Comparison of ENCODE assay signal across 8 cellular contexts in the genomic region with DNA sequence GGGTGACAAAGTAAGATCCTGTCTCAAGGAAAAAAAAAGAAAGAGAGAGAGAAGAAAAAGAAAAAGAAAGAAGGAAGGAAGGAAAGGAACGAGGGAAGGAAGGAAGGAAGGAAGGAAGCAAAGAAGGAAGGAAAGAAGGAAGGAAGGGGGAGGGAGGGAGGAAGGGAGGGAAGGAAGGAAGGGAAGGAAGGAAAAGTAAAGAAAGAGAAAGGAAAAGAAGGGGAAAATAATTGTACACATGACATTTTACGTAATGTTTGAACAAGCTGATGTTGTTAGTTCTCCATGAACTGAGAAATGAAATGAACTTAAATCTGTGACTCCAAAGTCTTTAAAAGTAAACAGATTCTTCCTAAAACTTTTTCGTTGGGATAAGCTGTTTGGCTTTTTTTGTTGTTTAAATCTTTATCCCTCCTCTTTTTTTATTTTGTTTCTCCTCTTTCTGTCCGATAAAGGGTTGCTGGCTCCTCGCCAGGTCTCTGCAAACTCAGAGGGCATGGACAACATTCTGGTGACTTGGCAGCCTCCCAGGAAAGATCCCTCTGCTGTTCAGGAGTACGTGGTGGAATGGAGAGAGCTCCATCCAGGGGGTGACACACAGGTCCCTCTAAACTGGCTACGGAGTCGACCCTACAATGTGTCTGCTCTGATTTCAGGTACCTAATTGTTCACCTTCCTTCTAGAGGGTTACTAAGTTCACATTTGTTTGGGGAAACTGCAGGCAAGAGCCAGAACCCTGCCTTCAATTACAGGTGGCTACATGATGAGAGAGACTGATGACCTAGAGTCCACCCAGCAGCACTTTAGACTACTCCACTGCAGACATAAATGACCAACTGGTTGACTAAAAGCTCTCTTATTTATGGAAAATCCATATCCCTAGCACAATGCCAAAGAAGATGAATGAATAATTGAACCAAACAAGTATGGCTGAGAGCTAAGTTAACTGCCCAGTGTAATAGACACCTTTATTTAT. TPM values are rescaled to one million over a fixed set of nuclear protein-coding genes. Genes with fewer than 3 reads are reported as not detected.
DNase-seq lines count a peak whose midpoint lies in the region; ATAC-seq, FAIRE-seq and TF ChIP-seq lines count a peak whose summit lies in the region.

No MANE protein-coding gene starts in this region.

- no peak overlapping the region for H3K4me3 Mint-ChIP-seq in nephron progenitor cell

- H3K27me3 Mint-ChIP-seq in nephron progenitor cell (ENCODE audit: low read depth, poor library complexity): peaks cover 6% of the 10 kb centered on the region

- WGBS in GM23248 (ENCODE audit: low coverage in 1 of 2, low lambda C conversion rate in 2 of 2, missing lambda C conversion rate in 2 of 2), 2 experiments: 61 to 63% methylated on average over 8 of the region's 8 CpGs

- no peaks in the 10 kb centered on the region for H3K79me2 ChIP-seq in GM23248 (ENCODE audit: insufficient read depth)

- no peaks in the 10 kb centered on the region for H3K9me3 ChIP-seq in GM23248 (ENCODE audit: low read depth)

- no peaks in the 10 kb centered on the region for H3K9me2 ChIP-seq in GM23248 (ENCODE audit: insufficient read depth)

- peak; percentile 6 for DNase-seq in GM23248
- DNase-seq in NCI-H2029 treated with DMSO at 0.1 percent for 48 hours (lab: John Stamatoyannopoulos, UW): peak; percentile 72
- DNase-seq in bronchial epithelial cell (ENCODE audit: low read depth): peak; percentile 42
- DNase-seq in nephron progenitor cell: no peak
- DNase-seq in GM19239 (ENCODE audit: insufficient read length, low spot score): no peak
- no peak for DNase-seq in D341Med (ENCODE audit: low spot score)

- H3K27ac ChIP-seq in GM23248: no peak overlapping the region

- H3K4me1 Mint-ChIP-seq in nephron progenitor cell: peaks cover 11% of the 10 kb centered on the region

- H3F3A ChIP-seq in GM23248 (ENCODE audit: insufficient read depth): no peaks in the 10 kb centered on the region

- H3K4me3 ChIP-seq in GM23248 (no peak overlapping the region), bronchial epithelial cell (ENCODE audit: low read depth, low read length) (no peak overlapping the region)

- ATAC-seq in HG03045 (IDR thresholded peaks at IDR 0.05; ENCODE audit: unreplicated experiment) (no peak), HG02759 (IDR thresholded peaks at IDR 0.05; ENCODE audit: unreplicated experiment) (no peak)

- in situ Hi-C loops in GM23248 (cut with MboI): no loop called here

- H3K36me3 Mint-ChIP-seq in nephron progenitor cell (ENCODE audit: low read depth): no peaks in the 10 kb centered on the region

- no peak overlapping the region for H3K9ac ChIP-seq in GM23248

- no peaks in the 10 kb centered on the region for H3K27me3 ChIP-seq in GM23248 (replicated peaks; ENCODE audit: insufficient read depth)
- no peaks in the 10 kb centered on the region for H3K27me3 ChIP-seq in bronchial epithelial cell (ENCODE audit: control insufficient read depth, insufficient read depth, low read length)

- H4K20me1 ChIP-seq in GM23248 (ENCODE audit: insufficient read depth): no peaks in the 10 kb centered on the region

- FAIRE-seq in bronchial epithelial cell (lab: Jason Lieb, UNC) (no peak), GM19239 (lab: Jason Lieb, UNC) (no peak)

- TF ChIP-seq CTCF in bronchial epithelial cell (IDR thresholded peaks at IDR 0.05; ENCODE audit: insufficient read depth, low read length, severe bottlenecking) (no peak), nephron progenitor cell (IDR thresholded peaks at IDR 0.05) (no peak)

- H3K36me3 ChIP-seq in GM23248 (ENCODE audit: low read depth) (no peaks in the 10 kb centered on the region), bronchial epithelial cell (ENCODE audit: control insufficient read depth, insufficient read depth, low read length) (no peaks in the 10 kb centered on the region)

- H3K9me3 Mint-ChIP-seq in nephron progenitor cell: no peaks in the 10 kb centered on the region

- H3K27ac Mint-ChIP-seq in nephron progenitor cell: peak overlapping the region; percentile 80

- H3K4me2 ChIP-seq in GM23248 (ENCODE audit: unreplicated experiment): no peak overlapping the region

- no peaks in the 10 kb centered on the region for H3K4me1 ChIP-seq in GM23248 (ENCODE audit: insufficient read depth)

- no peak overlapping the region for H2AFZ ChIP-seq in GM23248

RNA-seq across cellular contexts. Expression of a gene that starts 60.0 kb away (rescaled TPM):
- total RNA-seq in GM23248 (2014; rRNA removed; shearing (Covaris generic)): not detected in 2 replicates
- 0.06 TPM in 1 of 2 replicates, not detected in the other for polyA plus RNA-seq in GM23248 (2016; fragmentation: Nextera tagmentation; extraction: Ambion mirVana)
- 0.51 and 0.53 TPM in 2 replicates for total RNA-seq in bronchial epithelial cell

Comparison
In these comparisons a context has a peak if more than half of its experiments do, and no peak if none do; other contexts are left out.
1. DNase-seq: peak in GM23248 (single experiment), NCI-H2029 treated with DMSO at 0.1 percent for 48 hours (single experiment) and bronchial epithelial cell (single experiment); none in nephron progenitor cell (single experiment), GM19239 (single experiment) and D341Med (single experiment).